1 cellular context compared by ENCODE assay signal in genomic region chr4:13656569-13656988, GRCh38.
TF ChIP-seq lines count a peak whose summit lies in the region.

No MANE protein-coding gene starts in this region.

TF ChIP-seq in GM12878, 131 proteins besides CTCF, POLR2A, EP300 and RAD21 (continued from another document):
- TF ChIP-seq POU2F2 (IDR thresholded peaks at IDR 0.05; ENCODE audit: borderline replicate concordance, low read depth, low read length) (peak; percentile 91; the same call in 2 of the 3 replicates), E2F4 (IDR thresholded peaks at IDR 0.05; ENCODE audit: low read depth, low read length) (no peak), RELA (IDR thresholded peaks at IDR 0.05; ENCODE audit: borderline replicate concordance, partially characterized antibody) (no peak), IRF3 (IDR thresholded peaks at IDR 0.05) (no peak), HCFC1 (IDR thresholded peaks at IDR 0.05; ENCODE audit: low read length) (no peak), ZSCAN29 (IDR thresholded peaks at IDR 0.05) (no peak), POLR2AphosphoS2 (IDR thresholded peaks at IDR 0.05; ENCODE audit: low read depth, low read length) (no peak), REST (IDR thresholded peaks at IDR 0.05; ENCODE audit: low read depth, low read length) (no peak), EGR1 (IDR thresholded peaks at IDR 0.05; ENCODE audit: borderline replicate concordance in 1 of 2, low read depth in 2 of 2, low read length in 2 of 2) (peak in 1 of 2 experiments; percentile 98; a peak in 2 of 3 replicates), FOXK2 (IDR thresholded peaks at IDR 0.05) (no peak), ZNF384 (IDR thresholded peaks at IDR 0.05; ENCODE audit: borderline replicate concordance, low read depth, low read length) (peak; percentile 98), SP1 (IDR thresholded peaks at IDR 0.05; ENCODE audit: low read depth, low read length) (no peak), TBL1XR1 (IDR thresholded peaks at IDR 0.05; ENCODE audit: low read depth, low read length) (no peak), NKRF (conservative IDR thresholded peaks at IDR 0.05) (no peak), TCF3 (IDR thresholded peaks at IDR 0.05; ENCODE audit: borderline replicate concordance, insufficient read depth, low read depth, low read length) (no peak), RUNX3 (IDR thresholded peaks at IDR 0.05; ENCODE audit: low read length) (peak; percentile 22), CREM (IDR thresholded peaks at IDR 0.05; ENCODE audit: low read depth) (no peak), RELB (IDR thresholded peaks at IDR 0.05; ENCODE audit: low read depth) (no peak), ETV6 (conservative IDR thresholded peaks at IDR 0.05 in 1 of 2, IDR thresholded peaks at IDR 0.05 in 1 of 2; ENCODE audit: borderline replicate concordance in 1 of 2, low read depth in 1 of 2) (no peak), IRF5 (IDR thresholded peaks at IDR 0.05; ENCODE audit: borderline replicate concordance) (no peak), YY1 (IDR thresholded peaks at IDR 0.05; ENCODE audit: low read depth, low read length) (peak; percentile 44; the same call in 1 of the 2 replicates), BCL11A (IDR thresholded peaks at IDR 0.05; ENCODE audit: low read depth, low read length) (no peak), KDM1A (IDR thresholded peaks at IDR 0.05; ENCODE audit: borderline replicate concordance) (no peak), LARP7 (IDR thresholded peaks at IDR 0.05) (no peak), SMAD5 (IDR thresholded peaks at IDR 0.05; ENCODE audit: low read depth) (no peak), MTA2 (IDR thresholded peaks at IDR 0.05; ENCODE audit: low read depth) (no peak), ZNF24 (IDR thresholded peaks at IDR 0.05) (no peak), ZNF592 (IDR thresholded peaks at IDR 0.05) (no peak), ATF7 (IDR thresholded peaks at IDR 0.05; ENCODE audit: low read depth) (no peak), TAF1 (IDR thresholded peaks at IDR 0.05; ENCODE audit: borderline replicate concordance, low read depth, low read length) (no peak), NRF1 (conservative IDR thresholded peaks at IDR 0.05; ENCODE audit: low read depth, low read length) (no peak), BCL3 (IDR thresholded peaks at IDR 0.05; ENCODE audit: borderline replicate concordance, insufficient read depth, low read depth, low read length, poor library complexity, severe bottlenecking) (no peak), SMC3 (IDR thresholded peaks at IDR 0.05; ENCODE audit: borderline replicate concordance, low read length) (peak; percentile 78; the same call in 1 of the 2 replicates), IKZF1 (conservative IDR thresholded peaks at IDR 0.05) (no peak)
